Comparison of ENCODE assay signal across 11 cellular contexts in genomic region chr15:58839485-58839884, GRCh38.
DNase-seq lines count a peak whose midpoint lies in the region; ATAC-seq and TF ChIP-seq lines count a peak whose summit lies in the region.
"Had no signal": no experiment of that assay in that cellular context is flagged by ENCODE, and none has a peak within 500 bp of the region (broad histone marks: within the 10 kb centered on the region; RNA-seq: fewer than 3 reads in every experiment).

No MANE protein-coding gene starts in this region.

- no peaks in the 10 kb centered on the region for H3K4me1 ChIP-seq in OCI-LY7 (ENCODE audit: insufficient read depth, low read length, poor library complexity, severe bottlenecking)
- H3K4me1 ChIP-seq: esophagus muscularis mucosa had no signal

- no peaks in the 10 kb centered on the region for H3K9me3 ChIP-seq in OCI-LY7 (ENCODE audit: low read length)
- H3K9me3 ChIP-seq: esophagus muscularis mucosa had no signal

- H2AFZ ChIP-seq in OCI-LY7 (ENCODE audit: low read length): no peak overlapping the region

- H3K36me3 ChIP-seq in OCI-LY7 (ENCODE audit: insufficient read depth, low read length): no peaks in the 10 kb centered on the region

- intact Hi-C loops in OCI-LY7 (cut with micrococcal nuclease; ENCODE audit: unreplicated experiment): loop anchor here (10.0 kb wide), 1 partner anchor 615 kb away; no protein-coding TSS in a partner anchor

- H3K79me2 ChIP-seq in OCI-LY7 (ENCODE audit: insufficient read depth, low read depth, low read length): no peaks in the 10 kb centered on the region

- no peaks in the 10 kb centered on the region for H3K9me2 ChIP-seq in OCI-LY7 (ENCODE audit: insufficient read depth, low read length)

- no peak overlapping the region for H3K4me3 ChIP-seq in AG10803 (ENCODE audit: low read length)
- H3K4me3 ChIP-seq in OCI-LY7 (ENCODE audit: low read depth, low read length, poor library complexity, severe bottlenecking): no peak overlapping the region
- H3K4me3 ChIP-seq: esophagus muscularis mucosa had no signal

- no TSS peak for BruUV-seq in OCI-LY7 (replicated peaks; lab: Mats Ljungman, UMichigan)

- ATAC-seq in GM18498 (IDR thresholded peaks at IDR 0.05; ENCODE audit: unreplicated experiment): peak; percentile 52
- no peak for ATAC-seq in HG02763 (IDR thresholded peaks at IDR 0.05; ENCODE audit: unreplicated experiment)
- no peak for ATAC-seq in HG03097 (IDR thresholded peaks at IDR 0.05; ENCODE audit: low FRiP score, unreplicated experiment)

- no peak overlapping the region for H3K4me2 ChIP-seq in OCI-LY7 (ENCODE audit: low read length)

- TF ChIP-seq CTCF in AG10803 (conservative IDR thresholded peaks at IDR 0.05; ENCODE audit: low read length) (peak; percentile 38), OCI-LY7 (conservative IDR thresholded peaks at IDR 0.05; ENCODE audit: low read length) (peak; percentile 67)

- no peaks in the 10 kb centered on the region for H4K20me1 ChIP-seq in OCI-LY7 (ENCODE audit: insufficient read depth, low read length)

- CTCF ChIA-PET in OCI-LY7 (lab: Charles Lee; ENCODE audit: unreplicated experiment): no interaction called here

- POLR2A ChIA-PET in OCI-LY7 (lab: Charles Lee): interaction anchor here (0.7 kb wide), 2 partner anchors 13 to 79 kb away, joined by 3 to 6 read pairs; no protein-coding TSS in a partner anchor

- H3K27ac ChIP-seq in OCI-LY7 (ENCODE audit: low read depth, low read length, poor library complexity, severe bottlenecking): no peak overlapping the region
- H3K27ac ChIP-seq: esophagus muscularis mucosa had no signal

- DNase-seq in AG10803 (ENCODE audit: low read depth): peak; percentile 3
- peak; percentile 27 for DNase-seq in OCI-LY7 (ENCODE audit: low spot score)
- peak; percentile 10 for DNase-seq in fibroblast of peridontal ligament (ENCODE audit: extremely low read depth)
- DNase-seq in NCI-H187 (lab: John Stamatoyannopoulos, UW): no peak
- no peak for DNase-seq in stimulated activated CD4-positive, alpha-beta T cell treated with anti-CD3 and anti-CD28 coated beads, Interleukin-4, amount 100 ng/mL, for 1 hour
- DNase-seq: GF-D8, naive B cell had no signal

Comparison
In these comparisons a context has a peak if more than half of its experiments do, and no peak if none do; other contexts are left out.
1. DNase-seq: peak in AG10803 (single experiment), OCI-LY7 (single experiment) and fibroblast of peridontal ligament (single experiment); none in NCI-H187 (0 of 2) and stimulated activated CD4-positive, alpha-beta T cell treated with anti-CD3 and anti-CD28 coated beads, Interleukin-4, amount 100 ng/mL, for 1 hour (single experiment).